ENCODE assay signal across 9 cellular contexts in the genomic region with DNA sequence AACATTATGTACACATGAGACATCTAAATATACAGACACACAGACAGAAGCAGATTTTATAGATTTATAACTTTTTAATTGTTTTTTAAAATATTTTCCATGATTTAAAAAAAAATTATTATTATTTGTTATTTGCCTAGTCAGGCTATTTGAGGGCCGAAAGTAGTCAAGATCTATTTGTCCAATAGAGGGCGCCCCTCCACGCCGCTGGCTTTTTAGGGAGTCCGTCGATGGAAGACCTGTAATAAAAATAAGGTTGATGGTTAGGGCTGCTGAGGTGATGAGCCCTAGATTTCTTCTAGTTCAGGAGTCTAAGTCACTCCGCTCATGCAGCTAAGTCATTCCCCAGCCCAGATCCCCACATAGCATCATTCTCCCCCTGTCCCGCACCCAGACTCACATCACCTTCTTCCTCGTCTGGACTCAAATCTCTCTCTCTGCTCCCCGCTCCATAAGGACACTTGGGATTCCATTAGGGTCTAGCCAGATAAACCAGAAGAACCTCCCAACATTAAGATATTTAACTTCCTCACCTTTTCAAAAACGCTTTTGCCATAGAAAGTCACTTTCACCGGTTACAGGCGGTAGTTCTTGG. TPM values are rescaled to one million over a fixed set of nuclear protein-coding genes. Genes with fewer than 3 reads are reported as not detected.
DNase-seq lines count a peak whose midpoint lies in the region; ATAC-seq and TF ChIP-seq lines count a peak whose summit lies in the region.
"Had no signal": no experiment of that assay in that cellular context is flagged by ENCODE, and none has a peak within 500 bp of the region (broad histone marks: within the 10 kb centered on the region; RNA-seq: fewer than 3 reads in every experiment).

No MANE protein-coding gene starts in this region.

- peak; percentile 42 for TF ChIP-seq CTCF in AG09319 (IDR thresholded peaks at IDR 0.05; ENCODE audit: low read depth, low read length)

- H3K27me3 ChIP-seq in H7 (ENCODE audit: control insufficient read depth, insufficient read depth, low read length), result no peaks in the 10 kb centered on the region
- H3K27me3 ChIP-seq: ovary had no signal

- peak overlapping the region; percentile 78 for H3K27ac Mint-ChIP-seq in activated naive CD8-positive, alpha-beta T cell treated with anti-CD3 and anti-CD28 coated beads, Interleukin-2, amount 10 ng/mL, durations not matched to agents 7 days and 5 days

- no peak for DNase-seq in AG09319 (ENCODE audit: extremely low read depth, low read depth)
- peak; percentile 42 for DNase-seq in H7
- peak; percentile 50 for DNase-seq in SW480 (ENCODE audit: low spot score)
- peak; percentile 76 for DNase-seq in activated naive CD8-positive, alpha-beta T cell treated with anti-CD3 and anti-CD28 coated beads, Interleukin-2, amount 10 ng/mL, durations not matched to agents 7 days and 5 days
- peak; percentile 61 for DNase-seq in iPS-NIHi11 (ENCODE audit: low spot score)
- DNase-seq in stimulated activated CD4-positive, alpha-beta T cell treated with anti-CD3 and anti-CD28 coated beads, TNF-alpha, amount 100 ng/mL, for 24 hours (ENCODE audit: low read depth in 3 of 3), result peak; percentile 64 to 77 (median 70)
- DNase-seq in NCI-H187 treated with DMSO at 0.1 percent for 48 hours (lab: John Stamatoyannopoulos, UW), result no peak

- H3K27me3 Mint-ChIP-seq in activated naive CD8-positive, alpha-beta T cell treated with anti-CD3 and anti-CD28 coated beads, Interleukin-2, amount 10 ng/mL, durations not matched to agents 7 days and 5 days, result no peaks in the 10 kb centered on the region

- no peaks in the 10 kb centered on the region for H3K36me3 ChIP-seq in H7 (replicated peaks; ENCODE audit: control insufficient read depth, insufficient read depth, low read length)
- H3K36me3 ChIP-seq: ovary had no signal

- peak overlapping the region; percentile 33 for H3K4me3 Mint-ChIP-seq in activated naive CD8-positive, alpha-beta T cell treated with anti-CD3 and anti-CD28 coated beads, Interleukin-2, amount 10 ng/mL, durations not matched to agents 7 days and 5 days

- no peak overlapping the region for H3K4me3 ChIP-seq in H7 (ENCODE audit: insufficient read depth, low read depth, low read length)
- H3K4me3 ChIP-seq: ovary had no signal

- no peak for ATAC-seq in activated naive CD8-positive, alpha-beta T cell treated with anti-CD3 and anti-CD28 coated beads, Interleukin-2, amount 10 ng/mL, durations not matched to agents 7 days and 5 days (ENCODE audit: low read depth)
- no peak for ATAC-seq in HG03175 (IDR thresholded peaks at IDR 0.05; ENCODE audit: unreplicated experiment)

- H3K36me3 Mint-ChIP-seq in activated naive CD8-positive, alpha-beta T cell treated with anti-CD3 and anti-CD28 coated beads, Interleukin-2, amount 10 ng/mL, durations not matched to agents 7 days and 5 days, result no peaks in the 10 kb centered on the region

- POLR2A ChIA-PET in activated naive CD8-positive, alpha-beta T cell treated with anti-CD3 and anti-CD28 coated beads, Interleukin-2, amount 10 ng/mL, durations not matched to agents 7 days and 5 days (lab: Charles Lee), result interaction anchor here (0.6 to 13.2 kb wide), 4 partner anchors 7 to 161 kb away, joined by 3 to 275 read pairs (median 5); no protein-coding TSS in a partner anchor

- peaks cover 51% of the 10 kb centered on the region for H3K4me1 Mint-ChIP-seq in activated naive CD8-positive, alpha-beta T cell treated with anti-CD3 and anti-CD28 coated beads, Interleukin-2, amount 10 ng/mL, durations not matched to agents 7 days and 5 days

- no peaks in the 10 kb centered on the region for H3K9me3 Mint-ChIP-seq in activated naive CD8-positive, alpha-beta T cell treated with anti-CD3 and anti-CD28 coated beads, Interleukin-2, amount 10 ng/mL, durations not matched to agents 7 days and 5 days

RNA-seq across cellular contexts. Expression of a gene that starts 33.9 kb away (rescaled TPM):
- total RNA-seq in H7 (2014; rRNA removed; shearing (Covaris generic)), result not detected in 2 replicates
- 10 to 100 TPM; 75.4 to 75.5 TPM for total RNA-seq in activated naive CD8-positive, alpha-beta T cell treated with anti-CD3 and anti-CD28 coated beads, Interleukin-2, amount 10 ng/mL, durations not matched to agents 7 days and 5 days

Comparison
In these comparisons a context has a peak if more than half of its experiments do, and no peak if none do; other contexts are left out.
1. DNase-seq: peak in H7 (single experiment), SW480 (single experiment), activated naive CD8-positive, alpha-beta T cell treated with anti-CD3 and anti-CD28 coated beads, Interleukin-2, amount 10 ng/mL, durations not matched to agents 7 days and 5 days (single experiment), iPS-NIHi11 (single experiment) and stimulated activated CD4-positive, alpha-beta T cell treated with anti-CD3 and anti-CD28 coated beads, TNF-alpha, amount 100 ng/mL, for 24 hours (3 of 3); none in AG09319 (single experiment) and NCI-H187 treated with DMSO at 0.1 percent for 48 hours (single experiment).
2. RNA of a gene that starts 33.9 kb away (total RNA-seq): 75.4 to 75.5 TPM in activated naive CD8-positive, alpha-beta T cell treated with anti-CD3 and anti-CD28 coated beads, Interleukin-2, amount 10 ng/mL, durations not matched to agents 7 days and 5 days; not detected in H7; every median in the first group is over 10 times any median in the second.